ENCODE assay signal across 31 cellular contexts in the genomic region with DNA sequence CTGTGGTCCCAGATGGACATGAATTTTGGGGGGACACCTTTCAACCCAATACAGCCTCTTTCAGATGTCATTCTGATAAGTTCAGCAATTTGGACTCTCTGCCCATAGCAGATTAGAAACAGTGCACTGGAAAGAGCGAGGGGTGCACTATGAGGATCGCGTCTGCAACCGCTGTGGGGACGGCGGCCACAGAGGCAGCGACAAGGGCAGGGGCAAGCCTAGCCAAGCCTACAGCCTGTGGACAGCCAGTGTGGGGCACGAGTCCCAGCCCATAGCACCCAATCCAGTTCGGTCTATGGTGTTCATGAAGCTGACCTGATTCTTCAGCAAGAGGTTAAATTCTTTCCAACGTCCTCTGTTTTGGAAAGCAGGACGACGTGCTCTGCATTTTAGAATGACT. TPM values are rescaled to one million over a fixed set of nuclear protein-coding genes. Genes with fewer than 3 reads are reported as not detected.
"Had no signal": no experiment of that assay in that cellular context is flagged by ENCODE, and none has a peak within 500 bp of the region (broad histone marks: within the 10 kb centered on the region; RNA-seq: fewer than 3 reads in every experiment).

No MANE protein-coding gene starts in this region.

- H3K9me3 Mint-ChIP-seq: natural killer cell treated with Interleukin-12 subunit alpha and Interleukin-12 subunit beta and Interleukin-15 and Interleukin-18, amount 100 ng/mL, for 72 hours; neural crest cell had no signal

- ATAC-seq: naive thymus-derived CD8-positive, alpha-beta T cell; pancreas; psoas muscle; right lobe of liver; stimulated activated memory B cell treated with anti-CD40 and anti-IgM and Interleukin-4, amounts not matched to agents 10 μg/mL and 1 μg/mL and 100 μg/mL, for 72 hours; stimulated activated naive CD8-positive, alpha-beta T cell treated with anti-CD3 and anti-CD28 coated beads, Interleukin-15, amount 100 ng/mL, for 72 hours; stimulated activated naive CD8-positive, alpha-beta T cell treated with anti-CD3 and anti-CD28 coated beads, Interleukin-15, Interleukin-2, amounts not matched to agents 100 U/mL and 50 U/mL, for 24 hours; upper lobe of right lung had no signal

- H3K4me1 Mint-ChIP-seq: nephron progenitor cell; neural crest cell; stimulated activated memory B cell treated with anti-CD40 and anti-IgM and Interleukin-4, amounts not matched to agents 10 μg/mL and 1 μg/mL and 100 μg/mL, for 72 hours; stimulated activated naive CD8-positive, alpha-beta T cell treated with anti-CD3 and anti-CD28 coated beads, Interleukin-15, amount 100 ng/mL, for 72 hours had no signal

- H3K4me3 Mint-ChIP-seq: naive thymus-derived CD8-positive, alpha-beta T cell; natural killer cell treated with Interleukin-12 subunit alpha and Interleukin-12 subunit beta and Interleukin-15 and Interleukin-18, amount 100 ng/mL, for 72 hours; nephron progenitor cell; neural crest cell; stimulated activated memory B cell treated with anti-CD40 and anti-IgM and Interleukin-4, amounts not matched to agents 10 μg/mL and 1 μg/mL and 100 μg/mL, for 72 hours; stimulated activated naive CD8-positive, alpha-beta T cell treated with anti-CD3 and anti-CD28 coated beads, Interleukin-15, amount 100 ng/mL, for 72 hours; type B pancreatic cell had no signal

- H3K9me3 ChIP-seq: neutrophil, pancreas, right lobe of liver, suprapubic skin, testis, transverse colon, upper lobe of right lung, uterus had no signal

- H3K4me1 ChIP-seq: pancreas, psoas muscle, right lobe of liver, sigmoid colon, spleen, suprapubic skin, testis, tibial artery, transverse colon, upper lobe of right lung, uterus had no signal

- H3K36me3 ChIP-seq: neutrophil, pancreas, right lobe of liver, sigmoid colon, spleen, suprapubic skin, tibial artery, transverse colon, upper lobe of right lung, uterus had no signal

- H3K27me3 ChIP-seq: pancreas, right lobe of liver, testis, upper lobe of right lung, uterus had no signal

- H3K4me3 ChIP-seq: pancreas, psoas muscle, right lobe of liver, sigmoid colon, spleen, suprapubic skin, testis, tibial artery, transverse colon, upper lobe of right lung, uterus had no signal

- H3K27ac ChIP-seq: neutrophil, pancreas, psoas muscle, right lobe of liver, sigmoid colon, spleen, suprapubic skin, testis, tibial artery, transverse colon, upper lobe of right lung, uterus had no signal

- DNase-seq: naive thymus-derived CD8-positive, alpha-beta T cell; nephron progenitor cell; nucleus accumbens; pancreas; small intestine; spleen; stimulated activated CD4-positive, alpha-beta T cell treated with anti-CD3 and anti-CD28 coated beads, Interleukin-12 subunit alpha, Interleukin-12 subunit beta, amount 100 ng/mL, for 4 hours; stimulated activated CD4-positive, alpha-beta T cell treated with anti-CD3 and anti-CD28 coated beads, Interleukin-1b, Interleukin-23, amount 100 ng/mL, for 48 hours; stimulated activated CD4-positive, alpha-beta T cell treated with anti-CD3 and anti-CD28 coated beads, Interleukin-4, amount 100 ng/mL, for 1 hour; stimulated activated CD4-positive, alpha-beta T cell treated with anti-CD3 and anti-CD28 coated beads, Interleukin-4, amount 100 ng/mL, for 4 hours; stimulated activated CD8-positive, alpha-beta memory T cell treated with anti-CD3 and anti-CD28 coated beads, Interleukin-4, amount 100 ng/mL, for 48 hours; stimulated activated naive CD4-positive, alpha-beta T cell; stimulated activated naive CD8-positive, alpha-beta T cell treated with anti-CD3 and anti-CD28 coated beads, Interleukin-15, amount 100 ng/mL, for 72 hours; stimulated activated naive CD8-positive, alpha-beta T cell treated with anti-CD3 and anti-CD28 coated beads, Interleukin-15, Interleukin-2, amounts not matched to agents 100 U/mL and 50 U/mL, for 24 hours; substantia nigra; testis; tibial artery; transverse colon; upper lobe of right lung; uterus had no signal

- H3K27ac Mint-ChIP-seq: naive thymus-derived CD8-positive, alpha-beta T cell; natural killer cell treated with Interleukin-12 subunit alpha and Interleukin-12 subunit beta and Interleukin-15 and Interleukin-18, amount 100 ng/mL, for 72 hours; nephron progenitor cell; progenitor cell of endocrine pancreas; stimulated activated memory B cell treated with anti-CD40 and anti-IgM and Interleukin-4, amounts not matched to agents 10 μg/mL and 1 μg/mL and 100 μg/mL, for 72 hours; stimulated activated naive CD8-positive, alpha-beta T cell treated with anti-CD3 and anti-CD28 coated beads, Interleukin-15, amount 100 ng/mL, for 72 hours; type B pancreatic cell had no signal

- H3K36me3 Mint-ChIP-seq: naive thymus-derived CD8-positive, alpha-beta T cell; natural killer cell treated with Interleukin-12 subunit alpha and Interleukin-12 subunit beta and Interleukin-15 and Interleukin-18, amount 100 ng/mL, for 72 hours; stimulated activated memory B cell treated with anti-CD40 and anti-IgM and Interleukin-4, amounts not matched to agents 10 μg/mL and 1 μg/mL and 100 μg/mL, for 72 hours; type B pancreatic cell had no signal

RNA-seq across cellular contexts. Expression of gene NSG1, which starts 9.7 kb away (rescaled TPM):
- total RNA-seq: osteocyte had no signal
